Comparison of ENCODE assay signal across 21 cellular contexts in genomic region chr7:125780153-125780552, GRCh38.
DNase-seq lines count a peak whose midpoint lies in the region; ATAC-seq, FAIRE-seq and TF ChIP-seq lines count a peak whose summit lies in the region.
"Had no signal": no experiment of that assay in that cellular context is flagged by ENCODE, and none has a peak within 500 bp of the region (broad histone marks: within the 10 kb centered on the region; RNA-seq: fewer than 3 reads in every experiment).

No MANE protein-coding gene starts in this region.

- CTCF ChIA-PET in HepG2 (lab: Yijun Ruan, JAX; ENCODE audit: low intra/inter-chr PET ratio, low total read pairs) (no interaction called here), IMR-90 (lab: Yijun Ruan, JAX) (no interaction called here), K562 (lab: Yijun Ruan, JAX; ENCODE audit: low intra/inter-chr PET ratio) (no interaction called here)

- H3K18ac ChIP-seq in IMR-90 (ENCODE audit: low read depth, low read length): no peak overlapping the region

- no peak overlapping the region for H3K4ac ChIP-seq in IMR-90 (ENCODE audit: low read depth, low read length)

- H4K20me1 ChIP-seq in HepG2 (ENCODE audit: insufficient read depth, low read length): no peaks in the 10 kb centered on the region
- H4K20me1 ChIP-seq in IMR-90 (ENCODE audit: insufficient read depth, low read length): no peaks in the 10 kb centered on the region
- no peaks in the 10 kb centered on the region for H4K20me1 ChIP-seq in K562 (replicated peaks; ENCODE audit: control insufficient read depth, insufficient read depth, low read length)
- H4K20me1 ChIP-seq: BLaER1 treated with 17β-estradiol and CSF1 and Interleukin-3, amounts not matched to agents 10 nM and 100 nM had no signal

- POLR2A ChIA-PET in HepG2 (lab: Yijun Ruan, JAX) (no interaction called here), IMR-90 (lab: Charles Lee; ENCODE audit: unreplicated experiment) (no interaction called here), K562 (lab: Yijun Ruan, JAX) (no interaction called here)

- TF ChIP-seq RAD21 in HepG2 (CRISPR knock-in tag; IDR thresholded peaks at IDR 0.05): no peak
- no peak for TF ChIP-seq RAD21 in IMR-90 (IDR thresholded peaks at IDR 0.05; ENCODE audit: low read length)
- TF ChIP-seq RAD21 in K562 (CRISPR knock-in tag; conservative IDR thresholded peaks at IDR 0.05 in 1 of 2, IDR thresholded peaks at IDR 0.05 in 1 of 2): no peak

- BruUV-seq in HepG2 (replicated peaks; lab: Mats Ljungman, UMichigan) (no TSS peak), IMR-90 (replicated peaks; lab: Mats Ljungman, UMichigan) (no TSS peak), K562 (replicated peaks; lab: Mats Ljungman, UMichigan) (no TSS peak)

- peaks cover 42% of the 10 kb centered on the region for H3K9me3 ChIP-seq in HepG2 (ENCODE audit: low read length)
- no peaks in the 10 kb centered on the region for H3K9me3 ChIP-seq in right lobe of liver
- H3K9me3 ChIP-seq in IMR-90 (ENCODE audit: control insufficient read depth, insufficient read depth, low read length): peaks cover 5% of the 10 kb centered on the region; the same call in 1 of the 2 replicates
- no peaks in the 10 kb centered on the region for H3K9me3 ChIP-seq in K562 (replicated peaks; ENCODE audit: control insufficient read depth, insufficient read depth, low read depth, low read length)
- H3K9me3 ChIP-seq in MG63: no peaks in the 10 kb centered on the region
- no peaks in the 10 kb centered on the region for H3K9me3 ChIP-seq in gastroesophageal sphincter
- H3K9me3 ChIP-seq: BLaER1 treated with 17β-estradiol and CSF1 and Interleukin-3, amounts not matched to agents 10 nM and 100 nM; Caco-2 had no signal

- H2AK9ac ChIP-seq in IMR-90 (replicated peaks; ENCODE audit: low read depth, low read length, poor library complexity): no peak overlapping the region

- no peak overlapping the region for H3K23ac ChIP-seq in IMR-90 (ENCODE audit: low read depth, low read length)

- H3K56ac ChIP-seq in IMR-90 (ENCODE audit: extremely low read depth, insufficient read depth, low read length): no peak overlapping the region

- no peak overlapping the region for H4K91ac ChIP-seq in IMR-90 (ENCODE audit: insufficient read depth, low read depth, low read length)

- no peak overlapping the region for H3K14ac ChIP-seq in IMR-90 (replicated peaks; ENCODE audit: low read depth, low read length)

- H3K9ac ChIP-seq in HepG2 (ENCODE audit: insufficient read depth, low read depth, low read length): no peak overlapping the region
- H3K9ac ChIP-seq in IMR-90 (ENCODE audit: low read depth, low read length): no peak overlapping the region
- no peak overlapping the region for H3K9ac ChIP-seq in K562 (ENCODE audit: insufficient read depth in 1 of 2, low read depth in 2 of 2, low read length in 2 of 2)
- H3K9ac ChIP-seq: BLaER1 treated with 17β-estradiol and CSF1 and Interleukin-3, amounts not matched to agents 10 nM and 100 nM had no signal

- H3K27me3 ChIP-seq in HepG2 (ENCODE audit: control insufficient read depth in 1 of 2, insufficient read depth in 2 of 2, low read length in 2 of 2) (no peaks in the 10 kb centered on the region), right lobe of liver (no peaks in the 10 kb centered on the region), IMR-90 (ENCODE audit: control insufficient read depth, insufficient read depth, low read length) (no peaks in the 10 kb centered on the region), K562 (ENCODE audit: control insufficient read depth in 2 of 2, insufficient read depth in 2 of 2, low read length in 2 of 2) (no peaks in the 10 kb centered on the region), MG63 (no peaks in the 10 kb centered on the region), gastroesophageal sphincter (no peaks in the 10 kb centered on the region)
- H3K27me3 ChIP-seq: BLaER1 treated with 17β-estradiol and CSF1 and Interleukin-3, amounts not matched to agents 10 nM and 100 nM had no signal

- H4K8ac ChIP-seq in IMR-90 (ENCODE audit: low read depth in 2 of 2, low read length in 2 of 2): no peak overlapping the region

- H3K4me3 ChIP-seq in HepG2 (replicated peaks in 1 of 3; ENCODE audit: insufficient read depth in 1 of 3, low read depth in 2 of 3, low read length in 3 of 3) (no peak overlapping the region), right lobe of liver (no peak overlapping the region), IMR-90 (ENCODE audit: insufficient read depth, low read depth, low read length) (no peak overlapping the region), K562 (no peak overlapping the region), MG63 (no peak overlapping the region), gastroesophageal sphincter (no peak overlapping the region)
- H3K4me3 ChIP-seq: BLaER1 treated with 17β-estradiol and CSF1 and Interleukin-3, amounts not matched to agents 10 nM and 100 nM had no signal

- H2BK20ac ChIP-seq in IMR-90 (ENCODE audit: low read depth, low read length): no peak overlapping the region

- no peak overlapping the region for H4K5ac ChIP-seq in IMR-90 (ENCODE audit: low read depth, low read length)

- H2BK5ac ChIP-seq in IMR-90 (ENCODE audit: low read depth, low read length, poor library complexity, severe bottlenecking): no peak overlapping the region

- TF ChIP-seq CTCF in HepG2 (CRISPR knock-in tag; IDR thresholded peaks at IDR 0.05) (no peak), right lobe of liver (IDR thresholded peaks at IDR 0.05) (no peak), IMR-90 (conservative IDR thresholded peaks at IDR 0.05; ENCODE audit: low read depth, low read length) (no peak), K562 (IDR thresholded peaks at IDR 0.05 in 2 of 3, conservative IDR thresholded peaks at IDR 0.05 in 1 of 3; ENCODE audit: insufficient read depth in 2 of 3, low read depth in 1 of 3, low read length in 3 of 3) (no peak), gastroesophageal sphincter (IDR thresholded peaks at IDR 0.05) (no peak)

- H3K27ac ChIP-seq in HepG2 (ENCODE audit: extremely low read length, insufficient read depth, low read length) (no peak overlapping the region), right lobe of liver (no peak overlapping the region), IMR-90 (ENCODE audit: insufficient read depth, low read length) (no peak overlapping the region), K562 (ENCODE audit: extremely low read depth, low read depth, low read length) (no peak overlapping the region), gastroesophageal sphincter (no peak overlapping the region)
- H3K27ac ChIP-seq: BLaER1 treated with 17β-estradiol and CSF1 and Interleukin-3, amounts not matched to agents 10 nM and 100 nM; C4-2B had no signal

- no peaks in the 10 kb centered on the region for H3K4me1 ChIP-seq in HepG2 (ENCODE audit: insufficient read depth, low read length)
- no peaks in the 10 kb centered on the region for H3K4me1 ChIP-seq in right lobe of liver
- H3K4me1 ChIP-seq in IMR-90 (ENCODE audit: control insufficient read depth, insufficient read depth, low read length): no peaks in the 10 kb centered on the region
- H3K4me1 ChIP-seq in K562 (replicated peaks in 1 of 2; ENCODE audit: control insufficient read depth in 2 of 2, insufficient read depth in 2 of 2, low read length in 2 of 2): no peaks in the 10 kb centered on the region
- no peaks in the 10 kb centered on the region for H3K4me1 ChIP-seq in gastroesophageal sphincter
- H3K4me1 ChIP-seq: BLaER1 treated with 17β-estradiol and CSF1 and Interleukin-3, amounts not matched to agents 10 nM and 100 nM; Caco-2 had no signal

- no peak overlapping the region for H2BK15ac ChIP-seq in IMR-90 (ENCODE audit: low read depth, low read length)

- no peak overlapping the region for H2AFZ ChIP-seq in HepG2 (ENCODE audit: low read length)
- no peak overlapping the region for H2AFZ ChIP-seq in IMR-90 (replicated peaks; ENCODE audit: low read length, poor library complexity)
- H2AFZ ChIP-seq in K562 (ENCODE audit: low read depth, low read length): no peak overlapping the region

- 5% methylated on average over 1 of the region's 1 CpG for WGBS in HepG2 (ENCODE audit: low lambda C conversion rate)
- 17% methylated on average over 1 of the region's 1 CpG for WGBS in right lobe of liver (ENCODE audit: insufficient coverage, low coverage, low lambda C conversion rate, missing lambda C conversion rate)
- WGBS in IMR-90 (ENCODE audit: extremely low coverage in 2 of 2, insufficient read length in 1 of 2), 2 experiments: no CpG with 5 or more reads among the region's 1 CpG
- WGBS in K562 (ENCODE audit: insufficient coverage, low coverage, missing lambda C conversion rate): 0% methylated on average over 1 of the region's 1 CpG
- WGBS in gastroesophageal sphincter (ENCODE audit: low coverage in 1 of 2), 2 donors: 58 to 92% methylated on average over 1 of the region's 1 CpG

- ATAC-seq in HepG2 (no peak), right lobe of liver (no peak), IMR-90 (ENCODE audit: low read depth) (no peak), K562 (no peak), gastroesophageal sphincter (no peak)
- ATAC-seq: CD8-positive, alpha-beta T cell had no signal

- no peak overlapping the region for H2BK120ac ChIP-seq in IMR-90 (ENCODE audit: low read depth, low read length)

- DNase-seq in HepG2 (ENCODE audit: low spot score) (no peak), right lobe of liver (no peak), IMR-90 (no peak), K562 (ENCODE audit: extremely low read depth in 1 of 4, low spot score in 3 of 4) (no peak), MG63 (no peak), ecto neural progenitor cell (ENCODE audit: low spot score) (no peak)
- DNase-seq: 8988T; AML-193; Caco-2; Calu3; CD4-positive, alpha-beta T cell; CD8-positive, alpha-beta T cell; GF-D8 had no signal

- H3K79me2 ChIP-seq in HepG2 (ENCODE audit: insufficient read depth, low read length): no peaks in the 10 kb centered on the region
- H3K79me2 ChIP-seq in K562 (ENCODE audit: control insufficient read depth, insufficient read depth, low read length): no peaks in the 10 kb centered on the region

- FAIRE-seq in HepG2 (lab: Jason Lieb, UNC) (no peak), K562 (lab: Jason Lieb, UNC) (no peak)
- FAIRE-seq: A204.1, D721Med, G401.6, GM12891, GM19239 had no signal

- no peaks in the 10 kb centered on the region for H3K79me1 ChIP-seq in IMR-90 (ENCODE audit: low read depth in 1 of 2, low read length in 2 of 2)

- TF ChIP-seq EP300 in HepG2 (IDR thresholded peaks at IDR 0.05; ENCODE audit: low read depth in 2 of 2, low read length in 2 of 2) (no peak), HepG2 (CRISPR knock-in tag; IDR thresholded peaks at IDR 0.05; ENCODE audit: borderline replicate concordance) (no peak), K562 (IDR thresholded peaks at IDR 0.05; ENCODE audit: low read length) (no peak), gastroesophageal sphincter (IDR thresholded peaks at IDR 0.05) (no peak)

- intact Hi-C loops in HepG2 (cut with micrococcal nuclease; ENCODE audit: unreplicated experiment) (no loop called here), right lobe of liver (cut with DNase I) (no loop called here), IMR-90 (cut with micrococcal nuclease) (no loop called here), K562 (cut with micrococcal nuclease) (no loop called here)

- dilution Hi-C loops in IMR-90 (cut with HindIII; ENCODE audit: low sequenced_read_pairs, unreplicated experiment): no loop called here

- H3K4me2 ChIP-seq in HepG2 (ENCODE audit: low read depth, low read length): no peak overlapping the region
- no peak overlapping the region for H3K4me2 ChIP-seq in IMR-90 (ENCODE audit: low read depth, low read length)
- no peak overlapping the region for H3K4me2 ChIP-seq in K562 (ENCODE audit: insufficient read depth, low read length)
- H3K4me2 ChIP-seq: BLaER1 treated with 17β-estradiol and CSF1 and Interleukin-3, amounts not matched to agents 10 nM and 100 nM had no signal

- TF ChIP-seq POLR2A in HepG2 (IDR thresholded peaks at IDR 0.05; ENCODE audit: insufficient read depth in 1 of 2, low read depth in 2 of 2, low read length in 2 of 2) (no peak), right lobe of liver (IDR thresholded peaks at IDR 0.05) (no peak), IMR-90 (IDR thresholded peaks at IDR 0.05; ENCODE audit: low read depth, low read length) (no peak), K562 (conservative IDR thresholded peaks at IDR 0.05) (no peak), gastroesophageal sphincter (IDR thresholded peaks at IDR 0.05) (no peak)

- H3K9me1 ChIP-seq in IMR-90 (ENCODE audit: insufficient read depth, low read length) (no peaks in the 10 kb centered on the region), K562 (ENCODE audit: control insufficient read depth, insufficient read depth, low read length) (no peaks in the 10 kb centered on the region)

- no peaks in the 10 kb centered on the region for H3K36me3 ChIP-seq in HepG2 (replicated peaks in 1 of 2; ENCODE audit: control insufficient read depth in 1 of 2, insufficient read depth in 2 of 2, low read length in 2 of 2)
- no peaks in the 10 kb centered on the region for H3K36me3 ChIP-seq in right lobe of liver
- H3K36me3 ChIP-seq in IMR-90 (ENCODE audit: control insufficient read depth, insufficient read depth, low read length): no peaks in the 10 kb centered on the region
- H3K36me3 ChIP-seq in K562 (ENCODE audit: control insufficient read depth, insufficient read depth, low read length): no peaks in the 10 kb centered on the region
- no peaks in the 10 kb centered on the region for H3K36me3 ChIP-seq in MG63
- H3K36me3 ChIP-seq in gastroesophageal sphincter: no peaks in the 10 kb centered on the region
- H3K36me3 ChIP-seq: BLaER1 treated with 17β-estradiol and CSF1 and Interleukin-3, amounts not matched to agents 10 nM and 100 nM had no signal

- in situ Hi-C loops in HepG2 (cut with HindIII; ENCODE audit: extremely low pct_ligation_motif_present, low pct_unique_long_range_greater_than_20kb): no loop called here
- in situ Hi-C loops in IMR-90 (cut with MboI; ENCODE audit: low sequenced_read_pairs): no loop called here
- in situ Hi-C loops in K562 (cut with MboI): no loop called here

- H2AK5ac ChIP-seq in IMR-90 (ENCODE audit: low read depth, low read length): no peak overlapping the region

Comparison
In these comparisons a context has a peak if more than half of its experiments do, and no peak if none do; other contexts are left out.
1. Of the 241 proteins assayed by ChIP-seq in both HepG2 and K562: peak only in HepG2: none; only in K562: MAFG; in both: MAFF and MAFK; in neither: 238.